8 cellular contexts compared by ENCODE assay signal in genomic region chr3:48446425-48447193, GRCh38. TPM values are rescaled to one million over a fixed set of nuclear protein-coding genes. Genes with fewer than 3 reads are reported as not detected.
A peak's percentile ranks its signal among the peaks of the same experiment; 100 is the strongest.
DNase-seq lines count a peak whose midpoint lies in the region; ATAC-seq, FAIRE-seq and TF ChIP-seq lines count a peak whose summit lies in the region.

Gene ATRIP (plus strand): TSS chr3:48446737. CDS start chr3:48446846, 109 bp downstream.

- ATAC-seq in HG02623 (IDR thresholded peaks at IDR 0.05; ENCODE audit: unreplicated experiment) (peak; percentile 86), left cardiac atrium (peak; percentile 98 to 99)

- peak within 1 kb of the TSS; percentile 85 to 88 for H3K27ac ChIP-seq in prostate gland

- no peaks in the 10 kb centered on the region for H3K9me3 Mint-ChIP-seq in T-helper 1 cell treated with Interleukin-12 subunit alpha and Interleukin-12 subunit beta and Interleukin-4 antibody, amounts not matched to agents 30 μg/mL and 1 μg/mL, for 36 hours

- peak in 2 of 4 experiments; percentile 31 to 46 for TF ChIP-seq CTCF in prostate gland (IDR thresholded peaks at IDR 0.05)

- peak within 1 kb of the TSS; percentile 90 for H3K27ac Mint-ChIP-seq in T-helper 1 cell treated with Interleukin-12 subunit alpha and Interleukin-12 subunit beta and Interleukin-4 antibody, amounts not matched to agents 30 μg/mL and 1 μg/mL, for 36 hours

- no peaks in the 10 kb centered on the region for H3K27me3 Mint-ChIP-seq in T-helper 1 cell treated with Interleukin-12 subunit alpha and Interleukin-12 subunit beta and Interleukin-4 antibody, amounts not matched to agents 30 μg/mL and 1 μg/mL, for 36 hours (ENCODE audit: low read depth)

- peaks cover 7% of the 10 kb centered on the region for H3K4me1 ChIP-seq in prostate gland (replicated peaks)

- H3K27me3 ChIP-seq in prostate gland (replicated peaks; ENCODE audit: insufficient read depth), result no peaks in the 10 kb centered on the region

- H3K36me3 ChIP-seq in prostate gland, result no peaks in the 10 kb centered on the region

- H3K4me3 Mint-ChIP-seq in T-helper 1 cell treated with Interleukin-12 subunit alpha and Interleukin-12 subunit beta and Interleukin-4 antibody, amounts not matched to agents 30 μg/mL and 1 μg/mL, for 36 hours, result peak within 1 kb of the TSS; percentile 89

- FAIRE-seq in GM12891 (lab: Jason Lieb, UNC), result peak; percentile 96

- DNase-seq in GM12891 (ENCODE audit: insufficient read length, low spot score) (peak; percentile 94), NCI-H1105 treated with DMSO at 0.1 percent for 48 hours (lab: John Stamatoyannopoulos, UW) (peak; percentile 56), amniotic epithelial cell (ENCODE audit: low read depth) (peak; percentile 72), left cardiac atrium (peak; percentile 94), prostate gland (ENCODE audit: low spot score) (peak; percentile 88), ureter (ENCODE audit: low spot score) (peak; percentile 92)

- under 1% methylated on average over 63 of the region's 91 CpGs for WGBS in prostate gland

- peak; percentile 85 for TF ChIP-seq POLR2A in GM12891 (IDR thresholded peaks at IDR 0.05; ENCODE audit: low read depth, low read length)
- TF ChIP-seq POLR2A in prostate gland (IDR thresholded peaks at IDR 0.05), result peak; percentile 89

- peak within 1 kb of the TSS; percentile 88 to 92 for H3K4me3 ChIP-seq in prostate gland

- intact Hi-C loops in left cardiac atrium (cut with DNase I), result no loop called here
- intact Hi-C loops in prostate gland (cut with DNase I), result no loop called here

- no peaks in the 10 kb centered on the region for H3K9me3 ChIP-seq in prostate gland

- peaks cover 30% of the 10 kb centered on the region for H3K36me3 Mint-ChIP-seq in T-helper 1 cell treated with Interleukin-12 subunit alpha and Interleukin-12 subunit beta and Interleukin-4 antibody, amounts not matched to agents 30 μg/mL and 1 μg/mL, for 36 hours (ENCODE audit: low read depth)

- peaks cover 39% of the 10 kb centered on the region for H3K4me1 Mint-ChIP-seq in T-helper 1 cell treated with Interleukin-12 subunit alpha and Interleukin-12 subunit beta and Interleukin-4 antibody, amounts not matched to agents 30 μg/mL and 1 μg/mL, for 36 hours (ENCODE audit: low read depth)

TF ChIP-seq in GM12891, 5 proteins besides CTCF, POLR2A, EP300 and RAD21:
- peak; percentile 91 for TF ChIP-seq POLR2AphosphoS5 (IDR thresholded peaks at IDR 0.05; ENCODE audit: low read depth, low read length)
- peak; percentile 87 for TF ChIP-seq TAF1 (IDR thresholded peaks at IDR 0.05; ENCODE audit: low read depth, low read length)
- no peak for TF ChIP-seq SPI1 (IDR thresholded peaks at IDR 0.05; ENCODE audit: low read depth, low read length)
- no peak for TF ChIP-seq PAX5 (IDR thresholded peaks at IDR 0.05; ENCODE audit: insufficient read depth, low read length, severe bottlenecking)
- peak; percentile 70 for TF ChIP-seq POU2F2 (IDR thresholded peaks at IDR 0.05; ENCODE audit: low read depth, low read length)

RNA-seq across cellular contexts. Expression of gene ATRIP, which starts in this region (rescaled TPM):
- polyA plus RNA-seq in GM12891 (2012; ENCODE audit: low read depth, missing spikeins), result 6.0 TPM
- total RNA-seq in left cardiac atrium (1 to 10 TPM; 3.9 to 5.7 TPM), prostate gland (10 to 100 TPM in 1 of 2 donors, 1 to 10 TPM in 1; 7.7 to 16.5 TPM), ureter (9.6 TPM)

Comparison
In these comparisons a context has a peak if more than half of its experiments do, and no peak if none do; other contexts are left out.
1. Peak in every context shown above with its lines: DNase-seq, ATAC-seq, H3K4me3 ChIP-seq and H3K27ac ChIP-seq.